ENCODE assay signal across 24 cellular contexts in genomic region chrX:115504167-115504566, GRCh38. TPM values are rescaled to one million over a fixed set of nuclear protein-coding genes. Genes with fewer than 3 reads are reported as not detected.
DNase-seq lines count a peak whose midpoint lies in the region; ATAC-seq, FAIRE-seq and TF ChIP-seq lines count a peak whose summit lies in the region.
"Had no signal": no experiment of that assay in that cellular context is flagged by ENCODE, and none has a peak within 500 bp of the region (broad histone marks: within the 10 kb centered on the region; RNA-seq: fewer than 3 reads in every experiment).

No MANE protein-coding gene starts in this region.

- BruUV-seq in GM12878 (replicated peaks; lab: Mats Ljungman, UMichigan), result no TSS peak

- H3K27ac ChIP-seq in GM12878 (ENCODE audit: control insufficient read depth, insufficient read depth), result no peak overlapping the region
- peak overlapping the region; percentile 2 to 50 for H3K27ac ChIP-seq in thoracic aorta
- H3K27ac ChIP-seq in thyroid gland, result no peak overlapping the region
- H3K27ac ChIP-seq: neutrophil, psoas muscle, sigmoid colon had no signal

- ATAC-seq in GM18502 (IDR thresholded peaks at IDR 0.05; ENCODE audit: poor library complexity, unreplicated experiment), result peak; percentile 74
- peak; percentile 74 for ATAC-seq in HG02852 (IDR thresholded peaks at IDR 0.05; ENCODE audit: unreplicated experiment)
- peak; percentile 72 for ATAC-seq in GM12878
- no peak for ATAC-seq in thoracic aorta (ENCODE audit: insufficient number of reproducible peaks, low FRiP score, low read depth)
- ATAC-seq: activated CD8-positive, alpha-beta T cell treated with anti-CD3 and anti-CD28 coated beads, Interleukin-2, amount 10 ng/mL, durations not matched to agents 7 days and 5 days; activated naive CD8-positive, alpha-beta T cell treated with anti-CD3 and anti-CD28 coated beads, Interleukin-2, amount 50 U/mL, for 24 hours; psoas muscle had no signal

- H3K27me3 ChIP-seq in GM12878 (replicated peaks in 1 of 2; ENCODE audit: control insufficient read depth in 2 of 2, insufficient read depth in 2 of 2, low read length in 1 of 2) (no peaks in the 10 kb centered on the region), thoracic aorta (replicated peaks; ENCODE audit: insufficient read depth) (no peaks in the 10 kb centered on the region), thyroid gland (no peaks in the 10 kb centered on the region)
- H3K27me3 ChIP-seq: neutrophil, sigmoid colon had no signal

- H4K20me1 ChIP-seq in GM12878 (ENCODE audit: control insufficient read depth, insufficient read depth), result no peaks in the 10 kb centered on the region

- no peak overlapping the region for H3K9ac ChIP-seq in GM12878 (ENCODE audit: control insufficient read depth, insufficient read depth, low read length)

- RAD21 ChIA-PET in GM12878 (lab: Charles Lee; ENCODE audit: unreplicated experiment), result interaction anchor here (1.2 to 2.7 kb wide), 6 partner anchors 44 to 112 kb away, joined by 4 to 14 read pairs (median 6); no protein-coding TSS in a partner anchor

- TF ChIP-seq EP300 in GM12878 (IDR thresholded peaks at IDR 0.05; ENCODE audit: borderline replicate concordance in 1 of 2, control insufficient read depth in 1 of 2, low read depth in 2 of 2, low read length in 2 of 2), result 0 out of 4 replicates have a peak, but pooled peaks of 1 of the 2 experiments have one; percentile 25

- POLR2A ChIA-PET in GM12878 (lab: Charles Lee), result interaction anchor here (1.2 to 1.3 kb wide), 2 partner anchors 8 to 55 kb away, joined by 3 to 5 read pairs; no protein-coding TSS in a partner anchor

- no peak for TF ChIP-seq RAD21 in GM12878 (IDR thresholded peaks at IDR 0.05; ENCODE audit: insufficient read depth, low read depth, low read length)

- TF ChIP-seq POLR2A in GM12878 (IDR thresholded peaks at IDR 0.05; ENCODE audit: low read depth, low read length) (no peak), thyroid gland (IDR thresholded peaks at IDR 0.05) (no peak)

- H3K79me2 ChIP-seq in GM12878 (ENCODE audit: control insufficient read depth, insufficient read depth, low read length), result no peaks in the 10 kb centered on the region

- 3% methylated on average over 3 of the region's 3 CpGs for WGBS in GM12878 (ENCODE audit: insufficient coverage, insufficient replicate concordance, low lambda C conversion rate, missing lambda C conversion rate)
- WGBS in thyroid gland, 2 donors, result 85 to 92% methylated on average over 3 of the region's 3 CpGs

- FAIRE-seq in GM12878 (lab: Jason Lieb, UNC), result no peak

- in situ Hi-C loops in GM12878 (cut with MboI), result no loop called here

- no peak overlapping the region for H2AFZ ChIP-seq in GM12878 (ENCODE audit: control insufficient read depth, low read depth, low read length)

- H3K9me3 ChIP-seq in GM12878 (replicated peaks; ENCODE audit: control insufficient read depth, insufficient read depth, low read length) (no peaks in the 10 kb centered on the region; the same call in 2 of the 3 replicates), thoracic aorta (no peaks in the 10 kb centered on the region), thyroid gland (no peaks in the 10 kb centered on the region)
- H3K9me3 ChIP-seq: Caco-2, neutrophil, sigmoid colon had no signal

- TF ChIP-seq CTCF in GM12878 (IDR thresholded peaks at IDR 0.05 in 2 of 3, conservative IDR thresholded peaks at IDR 0.05 in 1 of 3; ENCODE audit: control insufficient read depth in 2 of 3, extremely low read depth in 1 of 3, insufficient read depth in 1 of 3, low read depth in 3 of 3, low read length in 3 of 3) (no peak), thoracic aorta (IDR thresholded peaks at IDR 0.05) (no peak), thyroid gland (IDR thresholded peaks at IDR 0.05) (no peak)

- SMC1A ChIA-PET in GM12878 (lab: Charles Lee; ENCODE audit: uncharacterized antibody, unreplicated experiment), result interaction anchor here (0.8 to 1.5 kb wide), 8 partner anchors 10 to 151 kb away, joined by 3 to 9 read pairs (median 4); no protein-coding TSS in a partner anchor

- H3K4me2 ChIP-seq in GM12878 (ENCODE audit: control insufficient read depth, insufficient read depth), result no peak overlapping the region

- no peak overlapping the region for H3K4me3 ChIP-seq in GM12878
- H3K4me3 ChIP-seq in thoracic aorta, result no peak overlapping the region
- no peak overlapping the region for H3K4me3 ChIP-seq in thyroid gland (replicated peaks in 1 of 3)
- H3K4me3 ChIP-seq: psoas muscle, sigmoid colon had no signal

- H3K4me1 ChIP-seq in GM12878 (ENCODE audit: control insufficient read depth, insufficient read depth, low read length) (no peaks in the 10 kb centered on the region), thoracic aorta (ENCODE audit: control insufficient read depth in 1 of 2, low read depth in 2 of 2) (peaks cover 0 to 9% of the 10 kb centered on the region in 2 donors), thyroid gland (no peaks in the 10 kb centered on the region)
- H3K4me1 ChIP-seq: psoas muscle, sigmoid colon had no signal

- intact Hi-C loops in GM12878 (cut with micrococcal nuclease; ENCODE audit: unreplicated experiment), result no loop called here
- intact Hi-C loops in thyroid gland (cut with DNase I), result no loop called here

- H3K36me3 ChIP-seq in GM12878 (ENCODE audit: control insufficient read depth in 2 of 2, insufficient read depth in 2 of 2, low read length in 1 of 2) (no peaks in the 10 kb centered on the region), thoracic aorta (no peaks in the 10 kb centered on the region), thyroid gland (no peaks in the 10 kb centered on the region)
- H3K36me3 ChIP-seq: neutrophil, sigmoid colon had no signal

- CTCF ChIA-PET in GM12878 (lab: Yijun Ruan, JAX), result interaction anchor here (0.7 kb wide), 1 partner anchor 114 kb away, joined by 4 read pairs; no protein-coding TSS in a partner anchor

- peak; percentile 23 for DNase-seq in GM12878 (ENCODE audit: low read depth, low spot score)
- DNase-seq in thoracic aorta (ENCODE audit: low spot score), result no peak
- DNase-seq in thyroid gland, result no peak
- DNase-seq in activated T-cell treated with anti-CD3 and anti-CD28 coated beads, Interleukin-2, amount 50 U/mL, for 1 hour, result no peak
- no peak for DNase-seq in hippocampal formation (lab: John Stamatoyannopoulos, UW)
- DNase-seq: activated CD4-positive, CD25-positive, alpha-beta regulatory T cell treated with anti-CD3 and anti-CD28 coated beads, Interleukin-2, amount 50 U/mL, for 72 hours; activated CD8-positive, alpha-beta T cell treated with anti-CD3 and anti-CD28 coated beads, Interleukin-2, amount 10 ng/mL, durations not matched to agents 7 days and 5 days; activated gamma-delta T cell; activated naive CD8-positive, alpha-beta T cell treated with anti-CD3 and anti-CD28 coated beads, Interleukin-2, amount 50 U/mL, for 24 hours; activated T-cell treated with anti-CD3 and anti-CD28 coated beads for 4 hours; Caco-2; H7; Karpas-422; mesenchymal stem cell; NCI-H1436 treated with DMSO at 0.1 percent for 48 hours; NCI-H446 treated with DMSO at 0.1 percent for 48 hours; psoas muscle; RPMI8226; sigmoid colon; stimulated activated CD4-positive, alpha-beta T cell treated with anti-CD3 and anti-CD28 coated beads, Interleukin-15, amount 100 ng/mL, for 24 hours; stimulated activated naive CD4-positive, alpha-beta T cell treated with Interleukin-2 at 50 U/mL for 16 hours had no signal

TF ChIP-seq in GM12878, 131 proteins besides CTCF, POLR2A, EP300 and RAD21 (continues in another document):
- TF ChIP-seq RUNX3 (IDR thresholded peaks at IDR 0.05; ENCODE audit: low read length) (peak; percentile 51; the same call in 1 of the 2 replicates), ZBTB33 (IDR thresholded peaks at IDR 0.05) (no peak), IKZF2 (IDR thresholded peaks at IDR 0.05) (peak; percentile 36 to 47; a peak in 2 of 4 replicates), ZBED1 (IDR thresholded peaks at IDR 0.05; ENCODE audit: borderline replicate concordance) (no peak)

RNA-seq across cellular contexts. Expression of gene PLS3, which starts 56.8 kb away (rescaled TPM):
- total RNA-seq in GM12878 (2013; cell fraction: nucleolus; rRNA removed), result 27.8 and 30.3 TPM in 2 replicates
- total RNA-seq in GM12878 (2014; rRNA removed) (178 and 201 TPM in 2 replicates), GM12878 (2014; rRNA removed; fragmentation: Illumina TruSeq; extraction: Trizol) (231 TPM in 2 replicates), GM12878 (2021) (161 and 164 TPM in 2 replicates), thoracic aorta (100 to 1,000 TPM; 466 to 474 TPM), thyroid gland (100 to 1,000 TPM; 238 to 366 (median 300) TPM)
- 7.4 TPM for polyA plus RNA-seq in GM12878 (2011; ENCODE audit: low read depth)
- polyA plus RNA-seq in GM12878 (2011; rRNA removed) (47.6 and 83.4 TPM in 2 replicates), GM12878 (2014; fragmentation: Illumina TruSeq; extraction: Trizol) (233 and 285 TPM in 2 replicates), GM12878 (2014; fragmentation: Nextera tagmentation; extraction: Ambion mirVana) (100 to 1,000 TPM; 122 to 169 TPM), GM12878 (2014; rRNA removed) (119 and 130 TPM in 2 replicates), GM12878 (2016; fragmentation: Nextera tagmentation; extraction: Ambion mirVana) (100 to 1,000 TPM; 227 to 236 TPM)
- polyA plus RNA-seq in GM12878 (2011; cell fraction: cytosol; rRNA removed), result 16.3 and 22.1 TPM in 2 replicates
- polyA plus RNA-seq in GM12878 (2011; cell fraction: nucleus; rRNA removed), result 14.2 and 21.5 TPM in 2 replicates
- polyA plus RNA-seq in GM12878 (2012), result 8.4 and 13.8 TPM in 2 replicates
- polyA minus RNA-seq in GM12878 (2011; rRNA and poly(A)+ RNA removed), result 23.6 and 41.0 TPM in 2 replicates
- polyA minus RNA-seq in GM12878 (2011; cell fraction: cytosol; rRNA and poly(A)+ RNA removed), result 10.6 and 18.0 TPM in 2 replicates
- polyA minus RNA-seq in GM12878 (2011; cell fraction: nucleus; rRNA and poly(A)+ RNA removed), result 3.4 and 5.9 TPM in 2 replicates

Comparison
In these comparisons a context has a peak if more than half of its experiments do, and no peak if none do; other contexts are left out.
1. H3K27ac ChIP-seq: peak in thoracic aorta (2 of 2); none in GM12878 (single experiment) and thyroid gland (0 of 3).